In genomic region chr4:184537269-184538022, GRCh38 we compare ENCODE assay signal across 8 cellular contexts.
DNase-seq lines count a peak whose midpoint lies in the region; ATAC-seq and TF ChIP-seq lines count a peak whose summit lies in the region.

No MANE protein-coding gene starts in this region.

- CTCF ChIA-PET in GM10248 (lab: Yijun Ruan, JAX), result interaction anchor here (0.6 to 5.0 kb wide), 8 partner anchors 12 to 273 kb away, joined by 3 to 31 read pairs (median 3); no protein-coding TSS in a partner anchor

- POLR2A ChIA-PET in GM10248 (lab: Yijun Ruan, JAX), result no interaction called here

- H3K27me3 ChIP-seq in osteoblast (ENCODE audit: insufficient read depth, low read length) (no peaks in the 10 kb centered on the region), thoracic aorta (replicated peaks; ENCODE audit: insufficient read depth) (no peaks in the 10 kb centered on the region)

- H3K27me3 Mint-ChIP-seq in activated naive CD8-positive, alpha-beta T cell treated with anti-CD3 and anti-CD28 coated beads for 36 hours, result no peaks in the 10 kb centered on the region

- H3K4me3 ChIP-seq in osteoblast (ENCODE audit: insufficient read depth, low read length), result peak overlapping the region; percentile 92
- peak overlapping the region; percentile 96 for H3K4me3 ChIP-seq in thoracic aorta

- peaks cover 27% of the 10 kb centered on the region for H3K4me1 ChIP-seq in osteoblast (ENCODE audit: insufficient read depth, low read length)
- H3K4me1 ChIP-seq in thoracic aorta (ENCODE audit: control insufficient read depth in 1 of 2, low read depth in 2 of 2), result peaks cover 12 to 32% of the 10 kb centered on the region in 2 donors

- peak overlapping the region; percentile 92 for H2AFZ ChIP-seq in osteoblast (ENCODE audit: low read length)

- H3K36me3 Mint-ChIP-seq in activated naive CD8-positive, alpha-beta T cell treated with anti-CD3 and anti-CD28 coated beads for 36 hours, result peaks cover 6% of the 10 kb centered on the region

- no peaks in the 10 kb centered on the region for H3K36me3 ChIP-seq in osteoblast (ENCODE audit: insufficient read depth, low read length)
- H3K36me3 ChIP-seq in thoracic aorta, result no peaks in the 10 kb centered on the region

- peak overlapping the region; percentile 94 for H3K4me3 Mint-ChIP-seq in activated naive CD8-positive, alpha-beta T cell treated with anti-CD3 and anti-CD28 coated beads for 36 hours

- peak overlapping the region; percentile 81 for H3K27ac ChIP-seq in osteoblast (ENCODE audit: low read depth, low read length)
- peak overlapping the region; percentile 97 to 98 for H3K27ac ChIP-seq in thoracic aorta

- TF ChIP-seq CTCF in GM10248 (IDR thresholded peaks at IDR 0.05; ENCODE audit: control extremely low read depth, extremely low read depth, low read depth, missing control alignments) (no peak), osteoblast (IDR thresholded peaks at IDR 0.05; ENCODE audit: extremely low read depth, low read depth, low read length) (no peak), thoracic aorta (IDR thresholded peaks at IDR 0.05) (no peak)

- ATAC-seq in HG02623 (IDR thresholded peaks at IDR 0.05; ENCODE audit: unreplicated experiment) (peak; percentile 49), thoracic aorta (ENCODE audit: insufficient number of reproducible peaks, low FRiP score, low read depth) (peak; percentile 74)

- no peaks in the 10 kb centered on the region for H3K9me3 ChIP-seq in osteoblast (ENCODE audit: low read depth, low read length)
- no peaks in the 10 kb centered on the region for H3K9me3 ChIP-seq in thoracic aorta

- peaks cover 40% of the 10 kb centered on the region for H3K4me1 Mint-ChIP-seq in activated naive CD8-positive, alpha-beta T cell treated with anti-CD3 and anti-CD28 coated beads for 36 hours

- H3K4me2 ChIP-seq in osteoblast (ENCODE audit: insufficient read depth, low read length), result peak overlapping the region; percentile 95

- intact Hi-C loops in head of caudate nucleus (cut with DNase I), result loop anchor here (2.0 to 10.0 kb wide), 4 partner anchors 61 to 273 kb away; no protein-coding TSS in a partner anchor

- no peaks in the 10 kb centered on the region for H4K20me1 ChIP-seq in osteoblast (ENCODE audit: insufficient read depth, low read length)

- peak overlapping the region; percentile 93 for H3K27ac Mint-ChIP-seq in activated naive CD8-positive, alpha-beta T cell treated with anti-CD3 and anti-CD28 coated beads for 36 hours

- H3K9me3 Mint-ChIP-seq in activated naive CD8-positive, alpha-beta T cell treated with anti-CD3 and anti-CD28 coated beads for 36 hours, result no peaks in the 10 kb centered on the region

- DNase-seq in GM10248 (ENCODE audit: extremely low spot score), result peak; percentile 78
- peak; percentile 82 for DNase-seq in NCI-H1105 (lab: John Stamatoyannopoulos, UW)
- DNase-seq in SKM-1 (lab: John Stamatoyannopoulos, UW; ENCODE audit: unreplicated experiment), result peak; percentile 90
- DNase-seq in activated naive CD8-positive, alpha-beta T cell treated with anti-CD3 and anti-CD28 coated beads for 36 hours, result peak; percentile 89
- DNase-seq in head of caudate nucleus, result peak; percentile 88 to 99 (median 96)
- peak; percentile 93 for DNase-seq in osteoblast (ENCODE audit: insufficient read length, low spot score, missing footprints)
- DNase-seq in thoracic aorta (ENCODE audit: low spot score), result peak; percentile 83

- peaks cover 11% of the 10 kb centered on the region for H3K79me2 ChIP-seq in osteoblast (ENCODE audit: insufficient read depth, low read length)

Comparison
In these comparisons a context has a peak if more than half of its experiments do, and no peak if none do; other contexts are left out.
1. Peak in every context shown above with its lines: DNase-seq, ATAC-seq, H3K4me3 ChIP-seq and H3K27ac ChIP-seq.